Comparison of ENCODE assay signal across 14 cellular contexts in the genomic region with DNA sequence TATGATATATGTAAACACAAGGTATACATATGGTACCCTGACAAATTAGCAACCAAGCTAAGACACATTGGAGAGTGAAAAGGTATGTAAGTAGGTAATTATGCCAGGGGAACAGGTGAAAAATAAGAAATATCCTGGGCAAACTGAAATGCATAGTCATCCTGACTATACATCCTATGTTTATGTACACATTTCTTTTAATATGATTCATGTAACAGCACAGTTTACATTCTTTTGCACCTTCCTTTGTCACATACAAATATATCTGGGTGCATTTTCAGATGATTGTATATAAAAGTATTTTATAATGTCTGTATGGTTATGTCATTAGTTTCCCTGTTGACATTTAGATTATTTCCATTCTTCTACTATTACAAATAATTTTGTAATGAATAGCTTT.
DNase-seq lines count a peak whose midpoint lies in the region; ATAC-seq, FAIRE-seq and TF ChIP-seq lines count a peak whose summit lies in the region.
"Had no signal": no experiment of that assay in that cellular context is flagged by ENCODE, and none has a peak within 500 bp of the region (broad histone marks: within the 10 kb centered on the region; RNA-seq: fewer than 3 reads in every experiment).

No MANE protein-coding gene starts in this region.

- H2AFZ ChIP-seq in PC-3 (ENCODE audit: low read length) (no peak overlapping the region), endothelial cell of umbilical vein (ENCODE audit: low read depth, low read length) (peak overlapping the region; percentile 44)

- H3K27ac ChIP-seq in PC-3 (ENCODE audit: low read length) (peak overlapping the region; percentile 48), endothelial cell of umbilical vein (ENCODE audit: insufficient read depth, low read depth, low read length) (no peak overlapping the region)
- H3K27ac ChIP-seq: KMS-11 had no signal

- H3K4me1 ChIP-seq in PC-3 (ENCODE audit: insufficient read depth, low read length): peaks cover 31% of the 10 kb centered on the region
- H3K4me1 ChIP-seq in endothelial cell of umbilical vein (ENCODE audit: control insufficient read depth, extremely low read depth, insufficient read depth, low read length): peaks cover 14% of the 10 kb centered on the region

- DNase-seq in ELR (ENCODE audit: low read depth) (peak; percentile 53), PC-3 (peak; percentile 62), endothelial cell of umbilical vein (ENCODE audit: low read depth, low spot score) (peak; percentile 5), urothelium cell line (ENCODE audit: low spot score) (no peak)
- DNase-seq in activated naive CD4-positive, alpha-beta T cell treated with anti-CD3 and anti-CD28 coated beads, Interleukin-2, amount 50 U/mL, for 16 hours: no peak
- DNase-seq: C1 segment of cervical spinal cord; CD4-positive, alpha-beta T cell; DMS79; H7 had no signal

- H3K79me2 ChIP-seq in PC-3 (ENCODE audit: low read length): no peaks in the 10 kb centered on the region
- no peaks in the 10 kb centered on the region for H3K79me2 ChIP-seq in endothelial cell of umbilical vein (ENCODE audit: control insufficient read depth, insufficient read depth, low read length)

- dilution Hi-C loops in endothelial cell of umbilical vein (cut with MboI; ENCODE audit: extremely low pct_ligation_motif_present, low sequenced_read_pairs): no loop called here

- no peaks in the 10 kb centered on the region for H3K9me2 ChIP-seq in PC-3 (replicated peaks; ENCODE audit: low read length)

- ATAC-seq in PC-3 (peak; percentile 55), GM21529 (IDR thresholded peaks at IDR 0.05; ENCODE audit: unreplicated experiment) (no peak), GM21528 (IDR thresholded peaks at IDR 0.05; ENCODE audit: low FRiP score, unreplicated experiment) (no peak)

- no peaks in the 10 kb centered on the region for H3K36me3 ChIP-seq in PC-3 (ENCODE audit: low read depth, low read length)
- no peaks in the 10 kb centered on the region for H3K36me3 ChIP-seq in endothelial cell of umbilical vein (ENCODE audit: control insufficient read depth in 2 of 2, extremely low read depth in 1 of 2, insufficient read depth in 2 of 2, low read length in 2 of 2)

- no peaks in the 10 kb centered on the region for H3F3A ChIP-seq in PC-3 (ENCODE audit: low read length, unreplicated experiment)

- H3K27me3 ChIP-seq in PC-3 (ENCODE audit: low read length) (no peaks in the 10 kb centered on the region), endothelial cell of umbilical vein (ENCODE audit: control insufficient read depth in 2 of 2, insufficient read depth in 2 of 2, low read length in 2 of 2) (no peaks in the 10 kb centered on the region)

- H3K9me3 ChIP-seq in PC-3 (ENCODE audit: low read length) (no peaks in the 10 kb centered on the region), endothelial cell of umbilical vein (replicated peaks; ENCODE audit: control insufficient read depth, insufficient read depth, low read length) (no peaks in the 10 kb centered on the region)

- H3K4me3 ChIP-seq in PC-3 (ENCODE audit: low read length) (no peak overlapping the region), endothelial cell of umbilical vein (replicated peaks in 1 of 3; ENCODE audit: insufficient read depth in 1 of 3, low read depth in 1 of 3, low read length in 3 of 3) (no peak overlapping the region)

- H4K20me1 ChIP-seq in PC-3 (ENCODE audit: low read length) (no peaks in the 10 kb centered on the region), endothelial cell of umbilical vein (replicated peaks; ENCODE audit: control insufficient read depth, extremely low read depth, insufficient read depth, low read length) (no peaks in the 10 kb centered on the region)

- no peak for FAIRE-seq in endothelial cell of umbilical vein (lab: Jason Lieb, UNC)
- FAIRE-seq in urothelium cell line (lab: Jason Lieb, UNC): no peak
- FAIRE-seq: G401.6, GM12891 had no signal

- no peaks in the 10 kb centered on the region for H3K9me1 ChIP-seq in endothelial cell of umbilical vein (replicated peaks; ENCODE audit: control insufficient read depth, extremely low read depth, insufficient read depth, low read length)

- TF ChIP-seq CTCF in PC-3 (conservative IDR thresholded peaks at IDR 0.05; ENCODE audit: low read depth, low read length) (no peak), endothelial cell of umbilical vein (IDR thresholded peaks at IDR 0.05; ENCODE audit: extremely low read depth in 1 of 2, insufficient read depth in 1 of 2, low read depth in 1 of 2, low read length in 2 of 2) (no peak)

- H3K9ac ChIP-seq in PC-3 (ENCODE audit: low read length) (no peak overlapping the region), endothelial cell of umbilical vein (replicated peaks; ENCODE audit: extremely low read depth, insufficient read depth, low read length) (no peak overlapping the region)
- H3K9ac ChIP-seq: KMS-11 had no signal

- CTCF ChIA-PET in PC-3 (lab: Charles Lee) (no interaction called here), endothelial cell of umbilical vein (lab: Charles Lee) (interaction anchor here (1.1 kb wide), 1 partner anchor 724 kb away, joined by 3 read pairs; no protein-coding TSS in a partner anchor)

- POLR2A ChIA-PET in PC-3 (lab: Charles Lee; ENCODE audit: unreplicated experiment) (no interaction called here), endothelial cell of umbilical vein (lab: Charles Lee) (no interaction called here)

- intact Hi-C loops in PC-3 (cut with micrococcal nuclease): loop anchor here (2.0 kb wide), 1 partner anchor 127 kb away; no protein-coding TSS in a partner anchor
- intact Hi-C loops in endothelial cell of umbilical vein (cut with micrococcal nuclease): no loop called here

- BruUV-seq in PC-3 (replicated peaks; lab: Mats Ljungman, UMichigan): no TSS peak
- no TSS peak for BruUV-seq in endothelial cell of umbilical vein (replicated peaks; lab: Mats Ljungman, UMichigan)

- TF ChIP-seq POLR2A in endothelial cell of umbilical vein (IDR thresholded peaks at IDR 0.05; ENCODE audit: low read depth, low read length): no peak

- peak overlapping the region; percentile 17; the same call in 1 of the 2 replicates for H3K4me2 ChIP-seq in PC-3 (ENCODE audit: low read length)
- no peak overlapping the region for H3K4me2 ChIP-seq in endothelial cell of umbilical vein (ENCODE audit: insufficient read depth, low read length)
- H3K4me2 ChIP-seq: KMS-11 had no signal

TF ChIP-seq in endothelial cell of umbilical vein, 7 proteins besides CTCF, POLR2A, EP300 and RAD21:
- no peak for TF ChIP-seq EZH2 (IDR thresholded peaks at IDR 0.05; ENCODE audit: borderline replicate concordance, low read depth, low read length, severe bottlenecking)

Comparison
In these comparisons a context has a peak if more than half of its experiments do, and no peak if none do; other contexts are left out.
1. DNase-seq: peak in ELR (single experiment), PC-3 (single experiment) and endothelial cell of umbilical vein (single experiment); none in urothelium cell line (single experiment) and activated naive CD4-positive, alpha-beta T cell treated with anti-CD3 and anti-CD28 coated beads, Interleukin-2, amount 50 U/mL, for 16 hours (single experiment).